Comparison of ENCODE assay signal across 8 cellular contexts in the genomic region with DNA sequence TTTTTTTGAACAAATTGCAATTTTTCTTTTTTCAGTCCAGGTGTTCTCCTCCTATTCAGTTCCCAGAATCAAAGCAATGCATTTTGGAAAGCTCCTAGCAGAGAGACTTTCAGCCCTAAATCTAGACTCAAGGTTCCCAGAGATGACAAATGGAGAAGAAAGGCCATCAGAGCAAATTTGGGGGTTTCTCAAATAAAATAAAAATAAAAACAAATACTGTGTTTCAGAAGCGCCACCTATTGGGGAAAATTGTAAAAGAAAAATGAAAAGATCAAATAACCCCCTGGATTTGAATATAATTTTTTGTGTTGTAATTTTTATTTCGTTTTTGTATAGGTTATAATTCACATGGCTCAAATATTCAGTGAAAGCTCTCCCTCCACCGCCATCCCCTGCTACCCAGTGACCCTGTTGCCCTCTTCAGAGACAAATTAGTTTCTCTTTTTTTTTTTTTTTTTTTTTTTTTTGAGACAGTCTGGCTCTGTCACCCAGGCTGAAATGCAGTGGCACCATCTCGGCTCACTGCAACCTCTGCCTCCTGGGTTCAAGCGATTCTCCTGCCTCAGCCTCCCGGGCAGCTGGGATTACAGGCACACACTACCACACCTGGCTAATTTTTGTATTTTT. TPM values are rescaled to one million over a fixed set of nuclear protein-coding genes. Genes with fewer than 3 reads are reported as not detected.
A peak's percentile ranks its signal among the peaks of the same experiment; 100 is the strongest.
DNase-seq lines count a peak whose midpoint lies in the region; ATAC-seq, FAIRE-seq and TF ChIP-seq lines count a peak whose summit lies in the region.

No MANE protein-coding gene starts in this region.

- no peak for FAIRE-seq in kidney (lab: Jason Lieb, UNC)

- H3K9ac ChIP-seq in kidney (ENCODE audit: low read length in 2 of 2) = no peak overlapping the region

- H3K27ac ChIP-seq in CD4-positive, alpha-beta memory T cell (ENCODE audit: low read depth, low read length) = peak overlapping the region; percentile 44
- no peak overlapping the region for H3K27ac ChIP-seq in kidney (ENCODE audit: low read depth in 2 of 2, low read length in 2 of 2)

- POLR2A ChIA-PET in CD4-positive, alpha-beta memory T cell (lab: Charles Lee; ENCODE audit: partially characterized antibody) = interaction anchor here (0.9 to 1.6 kb wide), 2 partner anchors 11 to 14 kb away, joined by 7 read pairs; a partner anchor contains a TSS

- CTCF ChIA-PET in CD4-positive, alpha-beta memory T cell (lab: Charles Lee; ENCODE audit: partially characterized antibody) = interaction anchor here (0.7 to 5.2 kb wide), 13 partner anchors 10 to 154 kb away, joined by 3 to 34 read pairs (median 5); a partner anchor contains a TSS

- H3K27me3 ChIP-seq in CD4-positive, alpha-beta memory T cell (ENCODE audit: insufficient read depth, low read length) = no peaks in the 10 kb centered on the region

- H3K9me3 Mint-ChIP-seq in CD4-positive, alpha-beta memory T cell = no peaks in the 10 kb centered on the region
- H3K9me3 Mint-ChIP-seq in activated T-helper 1 cell treated with anti-CD3 and anti-CD28 coated beads, Interleukin-12 subunit alpha, Interleukin-12 subunit beta, Interleukin-2, Interleukin-4 antibody, amounts not matched to agents 30 ng/mL and 10 ng/mL and 1 ng/mL, durations not matched to agents 14 hours and 24 hours and 36 hours = no peaks in the 10 kb centered on the region

- no peak overlapping the region for H3K4me3 ChIP-seq in CD4-positive, alpha-beta memory T cell (ENCODE audit: low read length in 2 of 2)
- H3K4me3 ChIP-seq in HFF-Myc (replicated peaks; ENCODE audit: low read depth, low read length) = no peak overlapping the region
- no peak overlapping the region for H3K4me3 ChIP-seq in kidney (ENCODE audit: low read length in 2 of 2)

- H3K4me1 Mint-ChIP-seq in CD4-positive, alpha-beta memory T cell = peaks cover 22 to 29% (median 24%) of the 10 kb centered on the region in 4 donors
- peaks cover 30% of the 10 kb centered on the region for H3K4me1 Mint-ChIP-seq in activated T-helper 1 cell treated with anti-CD3 and anti-CD28 coated beads, Interleukin-12 subunit alpha, Interleukin-12 subunit beta, Interleukin-2, Interleukin-4 antibody, amounts not matched to agents 30 ng/mL and 10 ng/mL and 1 ng/mL, durations not matched to agents 14 hours and 24 hours and 36 hours (ENCODE audit: low read depth)

- H3K36me3 ChIP-seq in CD4-positive, alpha-beta memory T cell (ENCODE audit: insufficient read depth, low read length) = peaks cover 47% of the 10 kb centered on the region
- H3K36me3 ChIP-seq in kidney (ENCODE audit: control insufficient read depth in 1 of 2, insufficient read depth in 2 of 2, low read length in 2 of 2) = no peaks in the 10 kb centered on the region

- intact Hi-C loops in CD4-positive, alpha-beta memory T cell (cut with micrococcal nuclease) = loop anchor here (1.0 to 5.0 kb wide), 5 partner anchors 9 to 206 kb away; a partner anchor contains a TSS
- intact Hi-C loops in activated T-helper 1 cell treated with anti-CD3 and anti-CD28 coated beads, Interleukin-12 subunit alpha, Interleukin-12 subunit beta, Interleukin-2, Interleukin-4 antibody, amounts not matched to agents 30 ng/mL and 10 ng/mL and 1 ng/mL, durations not matched to agents 14 hours and 24 hours and 36 hours (cut with micrococcal nuclease) = loop anchor here (1.0 kb wide), 2 partner anchors 11 to 57 kb away; a partner anchor contains a TSS
- intact Hi-C loops in kidney (cut with DNase I) = no loop called here

- H3K9me3 ChIP-seq in CD4-positive, alpha-beta memory T cell (ENCODE audit: control insufficient read depth in 1 of 2, low read length in 2 of 2) = no peaks in the 10 kb centered on the region
- no peaks in the 10 kb centered on the region for H3K9me3 ChIP-seq in kidney (ENCODE audit: control insufficient read depth in 1 of 2, low read length in 2 of 2)

- H3K4me1 ChIP-seq in CD4-positive, alpha-beta memory T cell (ENCODE audit: insufficient read depth, low read length) = peaks cover 22% of the 10 kb centered on the region
- H3K4me1 ChIP-seq in kidney (ENCODE audit: control insufficient read depth in 1 of 2, insufficient read depth in 1 of 2, low read depth in 1 of 2, low read length in 2 of 2) = no peaks in the 10 kb centered on the region

- H3K27ac Mint-ChIP-seq in CD4-positive, alpha-beta memory T cell = peak overlapping the region; percentile 86 to 96 (median 93)
- peak overlapping the region; percentile 40 for H3K27ac Mint-ChIP-seq in activated T-helper 1 cell treated with anti-CD3 and anti-CD28 coated beads, Interleukin-12 subunit alpha, Interleukin-12 subunit beta, Interleukin-2, Interleukin-4 antibody, amounts not matched to agents 30 ng/mL and 10 ng/mL and 1 ng/mL, durations not matched to agents 14 hours and 24 hours and 36 hours

- no peak overlapping the region for H3K4me3 Mint-ChIP-seq in CD4-positive, alpha-beta memory T cell
- no peak overlapping the region for H3K4me3 Mint-ChIP-seq in activated T-helper 1 cell treated with anti-CD3 and anti-CD28 coated beads, Interleukin-12 subunit alpha, Interleukin-12 subunit beta, Interleukin-2, Interleukin-4 antibody, amounts not matched to agents 30 ng/mL and 10 ng/mL and 1 ng/mL, durations not matched to agents 14 hours and 24 hours and 36 hours

- peak; percentile 21 for TF ChIP-seq CTCF in HFF-Myc (IDR thresholded peaks at IDR 0.05; ENCODE audit: low read depth, low read length, missing control alignments)
- peak; percentile 9 for TF ChIP-seq CTCF in kidney (IDR thresholded peaks at IDR 0.05; ENCODE audit: borderline replicate concordance, extremely low read depth, insufficient read depth)

- ATAC-seq in GM21515 (IDR thresholded peaks at IDR 0.05; ENCODE audit: unreplicated experiment) = no peak
- ATAC-seq in GM18858 (IDR thresholded peaks at IDR 0.05; ENCODE audit: unreplicated experiment) = no peak
- no peak for ATAC-seq in GM19455 (IDR thresholded peaks at IDR 0.05; ENCODE audit: unreplicated experiment)
- ATAC-seq in HG03196 (IDR thresholded peaks at IDR 0.05; ENCODE audit: unreplicated experiment) = no peak

- H3K36me3 Mint-ChIP-seq in CD4-positive, alpha-beta memory T cell = peaks cover 41 to 61% of the 10 kb centered on the region in 2 donors
- H3K36me3 Mint-ChIP-seq in activated T-helper 1 cell treated with anti-CD3 and anti-CD28 coated beads, Interleukin-12 subunit alpha, Interleukin-12 subunit beta, Interleukin-2, Interleukin-4 antibody, amounts not matched to agents 30 ng/mL and 10 ng/mL and 1 ng/mL, durations not matched to agents 14 hours and 24 hours and 36 hours (ENCODE audit: low read depth) = peaks cover 40% of the 10 kb centered on the region

- no peaks in the 10 kb centered on the region for H3K27me3 Mint-ChIP-seq in CD4-positive, alpha-beta memory T cell
- H3K27me3 Mint-ChIP-seq in activated T-helper 1 cell treated with anti-CD3 and anti-CD28 coated beads, Interleukin-12 subunit alpha, Interleukin-12 subunit beta, Interleukin-2, Interleukin-4 antibody, amounts not matched to agents 30 ng/mL and 10 ng/mL and 1 ng/mL, durations not matched to agents 14 hours and 24 hours and 36 hours (ENCODE audit: insufficient read depth) = no peaks in the 10 kb centered on the region

- DNase-seq in CD4-positive, alpha-beta memory T cell = peak in 4 of 5 donors; percentile 53 to 64 (median 63)
- DNase-seq in HFF-Myc (ENCODE audit: extremely low read depth, low read depth) (no peak), kidney (no peak)
- no peak for DNase-seq in activated T-helper 1 cell treated with anti-CD3 and anti-CD28 coated beads, Interleukin-12 subunit alpha, Interleukin-12 subunit beta, Interleukin-2, Interleukin-4 antibody, amounts not matched to agents 30 ng/mL and 10 ng/mL and 1 ng/mL, durations not matched to agents 14 hours and 24 hours and 36 hours (ENCODE audit: low spot score)

RNA-seq across cellular contexts. Expression of a gene that starts 6.2 kb away (rescaled TPM):
- total RNA-seq in CD4-positive, alpha-beta memory T cell = 10 to 100 TPM; 50.3 to 52.2 TPM
- polyA plus RNA-seq in CD4-positive, alpha-beta memory T cell = 10 to 100 TPM; 16.9 to 25.5 TPM
- 44.1 and 46.0 TPM in 2 replicates for total RNA-seq in activated T-helper 1 cell treated with anti-CD3 and anti-CD28 coated beads, Interleukin-12 subunit alpha, Interleukin-12 subunit beta, Interleukin-2, Interleukin-4 antibody, amounts not matched to agents 30 ng/mL and 10 ng/mL and 1 ng/mL, durations not matched to agents 14 hours and 24 hours and 36 hours
- 39.2 TPM for total RNA-seq in kidney
- polyA plus RNA-seq in kidney (ENCODE audit: insufficient read depth, low read depth, low replicate concordance) = 11.2 TPM

RNA-seq across cellular contexts. Expression of a gene that starts 9.1 kb away (rescaled TPM):
- 100 to 1,000 TPM; 191 to 205 TPM for total RNA-seq in CD4-positive, alpha-beta memory T cell
- polyA plus RNA-seq in CD4-positive, alpha-beta memory T cell = 100 to 1,000 TPM; 131 to 417 TPM
- total RNA-seq in activated T-helper 1 cell treated with anti-CD3 and anti-CD28 coated beads, Interleukin-12 subunit alpha, Interleukin-12 subunit beta, Interleukin-2, Interleukin-4 antibody, amounts not matched to agents 30 ng/mL and 10 ng/mL and 1 ng/mL, durations not matched to agents 14 hours and 24 hours and 36 hours = 134 and 145 TPM in 2 replicates
- 4.8 TPM for total RNA-seq in kidney
- 0.45 TPM for polyA plus RNA-seq in kidney (ENCODE audit: insufficient read depth, low read depth, low replicate concordance)

RNA-seq across cellular contexts. Expression of a gene that starts 10.7 kb away (rescaled TPM):
- total RNA-seq in CD4-positive, alpha-beta memory T cell = 100 to 1,000 TPM; 338 to 343 TPM
- 1,000 to 10,000 TPM in 1 of 2 donors, 100 to 1,000 TPM in 1; 993 to 1,046 TPM for polyA plus RNA-seq in CD4-positive, alpha-beta memory T cell
- total RNA-seq in activated T-helper 1 cell treated with anti-CD3 and anti-CD28 coated beads, Interleukin-12 subunit alpha, Interleukin-12 subunit beta, Interleukin-2, Interleukin-4 antibody, amounts not matched to agents 30 ng/mL and 10 ng/mL and 1 ng/mL, durations not matched to agents 14 hours and 24 hours and 36 hours = 486 and 491 TPM in 2 replicates
- 8.7 TPM for total RNA-seq in kidney
- polyA plus RNA-seq in kidney (ENCODE audit: insufficient read depth, low read depth, low replicate concordance) = 1.4 TPM

RNA-seq across cellular contexts. Expression of a gene that starts 48.2 kb away (rescaled TPM):
- total RNA-seq in CD4-positive, alpha-beta memory T cell = 100 to 1,000 TPM; 158 to 161 TPM
- 100 to 1,000 TPM; 595 to 704 TPM for polyA plus RNA-seq in CD4-positive, alpha-beta memory T cell
- total RNA-seq in activated T-helper 1 cell treated with anti-CD3 and anti-CD28 coated beads, Interleukin-12 subunit alpha, Interleukin-12 subunit beta, Interleukin-2, Interleukin-4 antibody, amounts not matched to agents 30 ng/mL and 10 ng/mL and 1 ng/mL, durations not matched to agents 14 hours and 24 hours and 36 hours = 205 and 216 TPM in 2 replicates
- 173 TPM for total RNA-seq in kidney
- polyA plus RNA-seq in kidney (ENCODE audit: insufficient read depth, low read depth, low replicate concordance) = 811 TPM

RNA-seq across cellular contexts. Expression of a gene that starts 48.7 kb away (rescaled TPM):
- total RNA-seq in CD4-positive, alpha-beta memory T cell = 100 to 1,000 TPM; 581 to 618 TPM
- 100 to 1,000 TPM; 627 to 999 TPM for polyA plus RNA-seq in CD4-positive, alpha-beta memory T cell
- 630 and 646 TPM in 2 replicates for total RNA-seq in activated T-helper 1 cell treated with anti-CD3 and anti-CD28 coated beads, Interleukin-12 subunit alpha, Interleukin-12 subunit beta, Interleukin-2, Interleukin-4 antibody, amounts not matched to agents 30 ng/mL and 10 ng/mL and 1 ng/mL, durations not matched to agents 14 hours and 24 hours and 36 hours
- total RNA-seq in kidney = 14.3 TPM
- polyA plus RNA-seq in kidney (ENCODE audit: insufficient read depth, low read depth, low replicate concordance) = 2.2 TPM

Comparison
In these comparisons a context has a peak if more than half of its experiments do, and no peak if none do; other contexts are left out.
1. DNase-seq: peak in CD4-positive, alpha-beta memory T cell (4 of 5); none in HFF-Myc (single experiment), activated T-helper 1 cell treated with anti-CD3 and anti-CD28 coated beads, Interleukin-12 subunit alpha, Interleukin-12 subunit beta, Interleukin-2, Interleukin-4 antibody, amounts not matched to agents 30 ng/mL and 10 ng/mL and 1 ng/mL, durations not matched to agents 14 hours and 24 hours and 36 hours (single experiment) and kidney (single experiment).
2. RNA of a gene that starts 9.1 kb away (total RNA-seq): 191 to 205 TPM in CD4-positive, alpha-beta memory T cell and 134 to 145 TPM in activated T-helper 1 cell treated with anti-CD3 and anti-CD28 coated beads, Interleukin-12 subunit alpha, Interleukin-12 subunit beta, Interleukin-2, Interleukin-4 antibody, amounts not matched to agents 30 ng/mL and 10 ng/mL and 1 ng/mL, durations not matched to agents 14 hours and 24 hours and 36 hours; 4.8 TPM in kidney (single experiment); every median in the first group is over 10 times any median in the second.
3. RNA of a gene that starts 10.7 kb away (total RNA-seq): 486 to 491 TPM in activated T-helper 1 cell treated with anti-CD3 and anti-CD28 coated beads, Interleukin-12 subunit alpha, Interleukin-12 subunit beta, Interleukin-2, Interleukin-4 antibody, amounts not matched to agents 30 ng/mL and 10 ng/mL and 1 ng/mL, durations not matched to agents 14 hours and 24 hours and 36 hours and 338 to 343 TPM in CD4-positive, alpha-beta memory T cell; 8.7 TPM in kidney (single experiment); every median in the first group is over 10 times any median in the second.